ENCODE assay signal across 9 cellular contexts in the genomic region with DNA sequence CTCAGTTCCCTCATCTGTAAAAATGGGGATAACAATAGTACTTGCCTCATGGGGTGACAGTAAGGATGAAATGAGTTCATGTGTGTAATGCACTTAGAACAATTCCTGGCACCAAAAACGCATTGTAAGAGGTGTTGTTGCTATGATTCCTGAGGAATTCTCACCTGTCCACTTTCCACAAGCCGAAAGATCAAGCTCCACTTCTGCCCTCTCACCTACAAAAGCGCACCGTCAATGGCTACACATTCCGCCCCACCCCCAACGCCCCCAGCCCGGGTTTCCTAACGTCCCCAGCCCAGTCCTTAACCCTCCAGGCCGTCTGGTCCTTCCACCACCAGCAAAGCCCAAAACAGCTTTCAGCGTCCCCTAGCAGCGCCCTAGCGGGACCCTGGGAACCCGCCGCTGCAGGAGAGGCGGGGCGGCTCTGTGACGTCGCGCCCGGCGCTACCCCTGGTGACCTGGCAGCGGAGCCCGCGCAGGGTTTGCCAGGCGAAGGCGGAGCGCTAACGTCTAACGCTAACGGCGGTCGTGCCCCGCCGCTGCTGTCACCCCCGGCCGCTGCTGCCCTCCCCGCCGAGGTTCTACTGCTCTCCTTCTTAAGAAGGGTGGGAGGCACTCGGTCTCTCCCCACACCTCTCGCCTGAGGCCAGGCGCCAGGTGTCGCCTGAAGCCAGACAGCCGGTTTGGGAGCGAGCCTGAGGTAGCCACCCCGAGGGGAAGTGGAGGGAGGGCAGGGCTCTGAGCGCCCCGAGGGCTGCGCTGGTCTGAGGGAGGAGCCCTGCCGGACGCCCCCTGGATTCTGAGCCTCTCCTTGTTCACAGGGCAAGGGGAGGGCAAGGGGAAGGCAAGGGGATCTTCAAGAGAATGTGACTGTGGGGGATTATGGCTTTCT. TPM values are rescaled to one million over a fixed set of nuclear protein-coding genes. Genes with fewer than 3 reads are reported as not detected.
DNase-seq lines count a peak whose midpoint lies in the region; ATAC-seq, FAIRE-seq and TF ChIP-seq lines count a peak whose summit lies in the region.
"Not testable (repeated sequence)": the region's sequence is repeated elsewhere in the genome, so short reads cannot be mapped to it uniquely, and the experiment has no call there.
"Had no signal": no experiment of that assay in that cellular context is flagged by ENCODE, and none has a peak within 500 bp of the region (broad histone marks: within the 10 kb centered on the region; RNA-seq: fewer than 3 reads in every experiment).

A gene (plus strand): TSS at position 478 of the 892 bp plus-strand sequence. CDS start 2,877 bp downstream, outside the sequence.

- H2AFZ ChIP-seq in PC-9, result not testable (repeated sequence)

- not testable (repeated sequence) for H3K27me3 ChIP-seq in PC-9 (ENCODE audit: insufficient read depth, low read depth); lung (ENCODE audit: control insufficient read depth, insufficient read depth); pancreas

- H3K4me3 Mint-ChIP-seq in activated CD4-positive, alpha-beta memory T cell treated with anti-CD3 and anti-CD28 coated beads, Interleukin-2, amount 10 ng/mL, durations not matched to agents 7 days and 5 days, result peak within 1 kb of the TSS; percentile 38
- H3K4me3 Mint-ChIP-seq in activated naive CD8-positive, alpha-beta T cell treated with anti-CD3 and anti-CD28 coated beads, Interleukin-2, amount 50 U/mL, for 24 hours, result peak within 1 kb of the TSS; percentile 39

- H3K4me3 ChIP-seq in PC-9, lung, pancreas: not testable (repeated sequence)

- H3K9me2 ChIP-seq in PC-9 (ENCODE audit: insufficient read depth), result not testable (repeated sequence)

- H3K4me1 Mint-ChIP-seq in activated CD4-positive, alpha-beta memory T cell treated with anti-CD3 and anti-CD28 coated beads, Interleukin-2, amount 10 ng/mL, durations not matched to agents 7 days and 5 days; activated naive CD8-positive, alpha-beta T cell treated with anti-CD3 and anti-CD28 coated beads, Interleukin-2, amount 50 U/mL, for 24 hours: not testable (repeated sequence)

- not testable (repeated sequence) for H3K27ac Mint-ChIP-seq in activated CD4-positive, alpha-beta memory T cell treated with anti-CD3 and anti-CD28 coated beads, Interleukin-2, amount 10 ng/mL, durations not matched to agents 7 days and 5 days; activated naive CD8-positive, alpha-beta T cell treated with anti-CD3 and anti-CD28 coated beads, Interleukin-2, amount 50 U/mL, for 24 hours

- not testable (repeated sequence) for DNase-seq in GM18507 (ENCODE audit: extremely low spot score, insufficient read length, low read depth); PC-9; activated CD4-positive, alpha-beta memory T cell treated with anti-CD3 and anti-CD28 coated beads, Interleukin-2, amount 10 ng/mL, durations not matched to agents 7 days and 5 days; activated naive CD8-positive, alpha-beta T cell treated with anti-CD3 and anti-CD28 coated beads, Interleukin-2, amount 50 U/mL, for 24 hours; Right ventricle myocardium inferior (ENCODE audit: missing footprints); lung (ENCODE audit: low spot score); pancreas; urothelium cell line (ENCODE audit: low spot score)

- not testable (repeated sequence) for H3K9me3 ChIP-seq in PC-9 (ENCODE audit: insufficient read depth, low read depth); lung (ENCODE audit: control insufficient read depth in 2 of 2, insufficient read depth in 1 of 2, low read length in 1 of 2); pancreas

- BruUV-seq in PC-9 (replicated peaks; lab: Mats Ljungman, UMichigan), result TSS peak; percentile 39

- WGBS in lung, 2 donors, result 12 to 31% methylated on average over 2 of the region's 50 CpGs
- 2 to 3% methylated on average over 2 to 5 of the region's 50 CpGs for WGBS in pancreas, 2 donors

- TF ChIP-seq CTCF in PC-9 (conservative IDR thresholded peaks at IDR 0.05); lung (IDR thresholded peaks at IDR 0.05; ENCODE audit: control extremely low read depth, extremely low read depth); pancreas (IDR thresholded peaks at IDR 0.05): not testable (repeated sequence)

- H3K27ac ChIP-seq in PC-9; lung (ENCODE audit: low read depth in 1 of 2, low read length in 1 of 2); pancreas: not testable (repeated sequence)

- peak; percentile 83 for ATAC-seq in activated naive CD8-positive, alpha-beta T cell treated with anti-CD3 and anti-CD28 coated beads, Interleukin-2, amount 50 U/mL, for 24 hours
- ATAC-seq in Right ventricle myocardium inferior (peak; percentile 62), lung (ENCODE audit: insufficient read depth, low FRiP score) (peak; percentile 70), pancreas (peak; percentile 92 to 93 (median 92))

- intact Hi-C loops in PC-9 (cut with micrococcal nuclease; ENCODE audit: unreplicated experiment), result loop anchor here (5.0 kb wide), 1 partner anchor 158 kb away; no protein-coding TSS in a partner anchor
- intact Hi-C loops in Right ventricle myocardium inferior (cut with DNase I); pancreas (cut with DNase I): not testable (repeated sequence)

- POLR2A ChIA-PET in PC-9 (lab: Charles Lee; ENCODE audit: unreplicated experiment), result interaction anchor here (0.6 kb wide), 1 partner anchor 113 kb away, joined by 3 read pairs; no protein-coding TSS in a partner anchor
- POLR2A ChIA-PET in activated CD4-positive, alpha-beta memory T cell treated with anti-CD3 and anti-CD28 coated beads, Interleukin-2, amount 10 ng/mL, durations not matched to agents 7 days and 5 days (lab: Charles Lee), result not testable (repeated sequence)

- peaks cover 19% of the 10 kb centered on the region for H3K4me1 ChIP-seq in PC-9 (replicated peaks; ENCODE audit: insufficient read depth)
- H3K4me1 ChIP-seq in lung (ENCODE audit: control insufficient read depth in 2 of 2, insufficient read depth in 2 of 2, low read length in 2 of 2); pancreas: not testable (repeated sequence)

- not testable (repeated sequence) for H3F3A ChIP-seq in PC-9 (ENCODE audit: insufficient read depth, low read depth)

- not testable (repeated sequence) for H3K79me2 ChIP-seq in PC-9 (ENCODE audit: low read depth)

- H3K36me3 ChIP-seq in PC-9 (ENCODE audit: low read depth); lung (ENCODE audit: control insufficient read depth in 2 of 2, insufficient read depth in 2 of 2, low read length in 2 of 2); pancreas: not testable (repeated sequence)

- not testable (repeated sequence) for H4K20me1 ChIP-seq in PC-9 (ENCODE audit: insufficient read depth)

- peak within 1 kb of the TSS; percentile 56; the same call in 1 of the 2 replicates for H3K4me2 ChIP-seq in PC-9

- CTCF ChIA-PET in PC-9 (lab: Charles Lee); activated CD4-positive, alpha-beta memory T cell treated with anti-CD3 and anti-CD28 coated beads, Interleukin-2, amount 10 ng/mL, durations not matched to agents 7 days and 5 days (lab: Charles Lee): not testable (repeated sequence)

- H3K9me3 Mint-ChIP-seq in activated CD4-positive, alpha-beta memory T cell treated with anti-CD3 and anti-CD28 coated beads, Interleukin-2, amount 10 ng/mL, durations not matched to agents 7 days and 5 days; activated naive CD8-positive, alpha-beta T cell treated with anti-CD3 and anti-CD28 coated beads, Interleukin-2, amount 50 U/mL, for 24 hours: not testable (repeated sequence)

- FAIRE-seq in GM18507 (lab: Jason Lieb, UNC) (peak; percentile 58), urothelium cell line (lab: Jason Lieb, UNC) (peak; percentile 100)
- FAIRE-seq in pancreas (lab: Jason Lieb, UNC), result not testable (repeated sequence)

- peaks cover 30% of the 10 kb centered on the region for H3K27me3 Mint-ChIP-seq in activated CD4-positive, alpha-beta memory T cell treated with anti-CD3 and anti-CD28 coated beads, Interleukin-2, amount 10 ng/mL, durations not matched to agents 7 days and 5 days
- peaks cover 21% of the 10 kb centered on the region for H3K27me3 Mint-ChIP-seq in activated naive CD8-positive, alpha-beta T cell treated with anti-CD3 and anti-CD28 coated beads, Interleukin-2, amount 50 U/mL, for 24 hours

- not testable (repeated sequence) for H3K36me3 Mint-ChIP-seq in activated CD4-positive, alpha-beta memory T cell treated with anti-CD3 and anti-CD28 coated beads, Interleukin-2, amount 10 ng/mL, durations not matched to agents 7 days and 5 days (ENCODE audit: low read depth); activated naive CD8-positive, alpha-beta T cell treated with anti-CD3 and anti-CD28 coated beads, Interleukin-2, amount 50 U/mL, for 24 hours (ENCODE audit: low read depth)

RNA-seq across cellular contexts. Expression of the gene that starts here (rescaled TPM):
- total RNA-seq in PC-9 (2021) (0.50 and 0.85 TPM in 2 replicates), Right ventricle myocardium inferior (4.6 TPM), lung (under 1 TPM; 0.34 to 0.67 TPM), pancreas (under 1 TPM in 2 of 6 donors, not detected in 4; 0.19 to 0.20 TPM)
- not detected for total RNA-seq in activated CD4-positive, alpha-beta memory T cell treated with anti-CD3 and anti-CD28 coated beads, Interleukin-2, amount 10 ng/mL, durations not matched to agents 7 days and 5 days
- polyA plus RNA-seq in lung (under 1 TPM; 0.14 to 0.61 TPM), pancreas (under 1 TPM in 1 of 2 donors, not detected in 1; 0.23 TPM)
- total RNA-seq: colonic mucosa had no signal

Comparison
In these comparisons a context has a peak if more than half of its experiments do, and no peak if none do; other contexts are left out.
1. Peak in ATAC-seq in lung; RNA of the gene not detected or under 1 TPM.
2. Peak in ATAC-seq in pancreas; RNA of the gene not detected or under 1 TPM.